Comparison of ENCODE assay signal across 16 cellular contexts in the genomic region with DNA sequence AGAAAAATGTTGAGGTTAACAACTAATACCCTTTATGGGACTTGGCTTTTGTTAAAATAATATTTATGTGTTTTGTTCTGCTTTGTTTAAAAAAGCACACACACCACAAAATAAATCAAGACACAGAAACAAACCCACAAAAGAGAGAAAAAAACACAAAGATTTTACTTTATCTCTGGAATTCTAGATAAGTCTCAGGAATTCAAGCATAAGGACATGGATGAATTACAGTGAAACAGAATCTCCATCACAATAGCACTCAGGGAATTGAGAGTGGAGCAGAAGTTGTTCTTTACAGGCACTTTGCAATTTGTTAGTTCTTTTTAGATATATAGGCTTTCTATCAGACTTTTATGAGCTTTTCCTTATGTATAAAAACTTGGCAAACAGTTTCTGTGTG.
A peak's percentile ranks its signal among the peaks of the same experiment; 100 is the strongest.
DNase-seq lines count a peak whose midpoint lies in the region; ATAC-seq, FAIRE-seq and TF ChIP-seq lines count a peak whose summit lies in the region.
"Had no signal": no experiment of that assay in that cellular context is flagged by ENCODE, and none has a peak within 500 bp of the region (broad histone marks: within the 10 kb centered on the region; RNA-seq: fewer than 3 reads in every experiment).

No MANE protein-coding gene starts in this region.

- H3K9ac ChIP-seq in HUES6 (ENCODE audit: low read length): no peak overlapping the region
- H3K9ac ChIP-seq in neural progenitor cell: no peak overlapping the region

- peak overlapping the region; percentile 72 for H3K27ac Mint-ChIP-seq in neural progenitor cell
- H3K27ac Mint-ChIP-seq: CD8-positive, alpha-beta memory T cell had no signal

- no peak for ATAC-seq in HG03097 (IDR thresholded peaks at IDR 0.05; ENCODE audit: low FRiP score, unreplicated experiment)

- H3K4me2 ChIP-seq in neural progenitor cell: peak overlapping the region; percentile 58

- TF ChIP-seq CTCF in neural progenitor cell (IDR thresholded peaks at IDR 0.05) (no peak), D721Med (IDR thresholded peaks at IDR 0.05; ENCODE audit: insufficient read depth, missing control alignments) (no peak)

- H3K79me2 ChIP-seq in neural progenitor cell (ENCODE audit: low read depth): no peaks in the 10 kb centered on the region

- FAIRE-seq in D721Med (lab: Jason Lieb, UNC): no peak

- H3K9me3 ChIP-seq in HUES6 (ENCODE audit: control insufficient read depth, insufficient read depth, low read depth, low read length): no peaks in the 10 kb centered on the region
- H3K9me3 ChIP-seq in neural progenitor cell (ENCODE audit: low read depth): no peaks in the 10 kb centered on the region
- H3K9me3 ChIP-seq: BE2C, MG63, Peyer's patch had no signal

- H2AFZ ChIP-seq in neural progenitor cell (replicated peaks): no peak overlapping the region

- peak overlapping the region; percentile 76 for H3K27ac ChIP-seq in HUES6 (ENCODE audit: low read depth, low read length)
- H3K27ac ChIP-seq in neural progenitor cell: peak overlapping the region; percentile 60
- H3K27ac ChIP-seq: Peyer's patch had no signal

- DNase-seq in amniotic epithelial cell (ENCODE audit: low read depth) (peak; percentile 90), iPS DF 19.7 (ENCODE audit: low read depth, low spot score) (peak; percentile 23), neural progenitor cell (ENCODE audit: low spot score) (no peak), D721Med (ENCODE audit: insufficient read length, low spot score) (no peak), putamen (ENCODE audit: low spot score) (no peak)
- DNase-seq: BE2C; CD8-positive, alpha-beta memory T cell; NCI-H1092 treated with DMSO at 0.1 percent for 48 hours; NCI-H1694; NCI-H2107; NCI-H82; Peyer's patch; Right ventricle myocardium superior had no signal

- no peaks in the 10 kb centered on the region for H3K27me3 Mint-ChIP-seq in neural progenitor cell (ENCODE audit: insufficient read depth, low read depth)
- H3K27me3 Mint-ChIP-seq: CD8-positive, alpha-beta memory T cell had no signal

- no peaks in the 10 kb centered on the region for H3K36me3 ChIP-seq in HUES6 (ENCODE audit: control insufficient read depth, insufficient read depth, low read length)
- no peaks in the 10 kb centered on the region for H3K36me3 ChIP-seq in neural progenitor cell
- H3K36me3 ChIP-seq: BE2C, MG63, Peyer's patch had no signal

- H3K27me3 ChIP-seq in HUES6 (ENCODE audit: control insufficient read depth, insufficient read depth, low read length): no peaks in the 10 kb centered on the region
- no peaks in the 10 kb centered on the region for H3K27me3 ChIP-seq in neural progenitor cell
- H3K27me3 ChIP-seq: BE2C, MG63, Peyer's patch had no signal

- H3K4me3 ChIP-seq in HUES6 (ENCODE audit: low read depth, low read length) (peak overlapping the region; percentile 32; the same call in 1 of the 2 replicates), neural progenitor cell (no peak overlapping the region)
- H3K4me3 ChIP-seq: MG63, Peyer's patch had no signal

- H3K4me1 ChIP-seq in HUES6 (ENCODE audit: control insufficient read depth, insufficient read depth, low read length): peaks cover 31% of the 10 kb centered on the region
- H3K4me1 ChIP-seq in neural progenitor cell: peaks cover 30% of the 10 kb centered on the region
- H3K4me1 ChIP-seq: BE2C, Peyer's patch had no signal

- H3K4me3 Mint-ChIP-seq in neural progenitor cell: no peak overlapping the region
- H3K4me3 Mint-ChIP-seq: CD8-positive, alpha-beta memory T cell had no signal

- no peaks in the 10 kb centered on the region for H4K20me1 ChIP-seq in neural progenitor cell (ENCODE audit: low read depth)

- H3K9me3 Mint-ChIP-seq in neural progenitor cell: peaks cover 5% of the 10 kb centered on the region

- H3K4me1 Mint-ChIP-seq in neural progenitor cell: peaks cover 26% of the 10 kb centered on the region
- H3K4me1 Mint-ChIP-seq: CD8-positive, alpha-beta memory T cell had no signal

- H3K36me3 Mint-ChIP-seq in neural progenitor cell: no peaks in the 10 kb centered on the region

- peaks cover 11% of the 10 kb centered on the region for H3F3A ChIP-seq in neural progenitor cell (ENCODE audit: low read depth)

Comparison
In these comparisons a context has a peak if more than half of its experiments do, and no peak if none do; other contexts are left out.
1. DNase-seq: peak in amniotic epithelial cell (single experiment) and iPS DF 19.7 (single experiment); none in neural progenitor cell (single experiment), D721Med (single experiment) and putamen (single experiment).